1 cellular context compared by ENCODE assay signal in genomic region chr18:56650944-56651770, GRCh38.
TF ChIP-seq lines count a peak whose summit lies in the region.

TSS of gene WDR7 (plus strand) at chr18:56651359. CDS start at chr18:56672516, 21,157 bp downstream.

TF ChIP-seq in K562, 482 proteins besides CTCF, POLR2A, EP300 and RAD21 (continued from another document and continues in another):
- TF ChIP-seq PRDM10 (IDR thresholded peaks at IDR 0.05; ENCODE audit: partially characterized antibody) = peak; percentile 31
- TF ChIP-seq SOX6 (IDR thresholded peaks at IDR 0.05) = 0 out of 2 replicates have a peak, but pooled peaks have one; percentile 10
- TF ChIP-seq SP2 (IDR thresholded peaks at IDR 0.05; ENCODE audit: extremely low read depth, low read depth, low read length, poor library complexity, severe bottlenecking) = peak; percentile 77
- no peak for TF ChIP-seq ZBTB9 (CRISPR knock-in tag; IDR thresholded peaks at IDR 0.05)
- no peak for TF ChIP-seq MCM5 (IDR thresholded peaks at IDR 0.05; ENCODE audit: low read depth)
- peak; percentile 82 for TF ChIP-seq MTA2 (IDR thresholded peaks at IDR 0.05; ENCODE audit: low read depth)
- 0 out of 2 replicates have a peak, but pooled peaks have one; percentile 21 for TF ChIP-seq ATF3 (IDR thresholded peaks at IDR 0.05)
- TF ChIP-seq ATF3 (CRISPR knock-in tag; conservative IDR thresholded peaks at IDR 0.05) = no peak
- TF ChIP-seq ZFX (CRISPR knock-in tag; IDR thresholded peaks at IDR 0.05) = 0 out of 2 replicates have a peak, but pooled peaks have one; percentile 8
- TF ChIP-seq HDGF (IDR thresholded peaks at IDR 0.05) = no peak
- TF ChIP-seq CREB3L1 (IDR thresholded peaks at IDR 0.05; ENCODE audit: borderline replicate concordance, low read depth) = no peak; the same call in 1 of the 2 replicates
- TF ChIP-seq ZNF717 (CRISPR knock-in tag; IDR thresholded peaks at IDR 0.05) = no peak
- peak; percentile 51; the same call in 1 of the 2 replicates for TF ChIP-seq VEZF1 (CRISPR knock-in tag; IDR thresholded peaks at IDR 0.05)
- no peak for TF ChIP-seq DNMT1 (IDR thresholded peaks at IDR 0.05)
- TF ChIP-seq CC2D1A (IDR thresholded peaks at IDR 0.05) = peak; percentile 14; the same call in 1 of the 2 replicates
- TF ChIP-seq MIER1 (IDR thresholded peaks at IDR 0.05; ENCODE audit: low read depth) = no peak
- TF ChIP-seq SIX5 (IDR thresholded peaks at IDR 0.05; ENCODE audit: borderline replicate concordance in 1 of 2, insufficient read depth in 1 of 2, low read depth in 1 of 2, low read length in 2 of 2) = peak; percentile 21 to 28; a peak in 1 of 4 replicates
- TF ChIP-seq BACH1 (tag; IDR thresholded peaks at IDR 0.05) = no peak
- TF ChIP-seq RBFOX2 (IDR thresholded peaks at IDR 0.05; ENCODE audit: low read depth, low read length) = peak; percentile 84
- TF ChIP-seq TAF9B (IDR thresholded peaks at IDR 0.05; ENCODE audit: partially characterized antibody) = peak; percentile 37
- TF ChIP-seq CREB1 (IDR thresholded peaks at IDR 0.05) = no peak; the same call in 1 of the 2 replicates
- peak; percentile 59 for TF ChIP-seq CREB1 (CRISPR knock-in tag; IDR thresholded peaks at IDR 0.05)
- TF ChIP-seq DACH1 (IDR thresholded peaks at IDR 0.05; ENCODE audit: partially characterized antibody) = peak; percentile 75
- 0 out of 2 replicates have a peak, but pooled peaks have one; percentile 28 for TF ChIP-seq DPF2 (IDR thresholded peaks at IDR 0.05)
- peak; percentile 64; the same call in 1 of the 2 replicates for TF ChIP-seq RAD51 (IDR thresholded peaks at IDR 0.05; ENCODE audit: borderline replicate concordance, low read depth)
- TF ChIP-seq SPI1 (IDR thresholded peaks at IDR 0.05; ENCODE audit: borderline replicate concordance, low read depth, low read length) = no peak
- TF ChIP-seq HDAC1 (IDR thresholded peaks at IDR 0.05) = peak in 1 of 2 experiments; percentile 70; a peak in 1 of 4 replicates
- 0 out of 2 replicates have a peak, but pooled peaks have one; percentile 48 for TF ChIP-seq ETS1 (conservative IDR thresholded peaks at IDR 0.05; ENCODE audit: control insufficient read depth, low read depth, low read length)
- TF ChIP-seq E4F1 (CRISPR knock-in tag; IDR thresholded peaks at IDR 0.05; ENCODE audit: borderline replicate concordance) = peak; percentile 96
- TF ChIP-seq CREM (IDR thresholded peaks at IDR 0.05; ENCODE audit: low read depth) = peak; percentile 65; the same call in 1 of the 2 replicates
- no peak for TF ChIP-seq MECOM (CRISPR knock-in tag; IDR thresholded peaks at IDR 0.05)
- peak; percentile 43 to 55; a peak in 1 of 4 replicates for TF ChIP-seq MAZ (CRISPR knock-in tag; conservative IDR thresholded peaks at IDR 0.05 in 1 of 2, IDR thresholded peaks at IDR 0.05 in 1 of 2)
- peak; percentile 63 for TF ChIP-seq ATF7 (IDR thresholded peaks at IDR 0.05)
- TF ChIP-seq AFF4 (CRISPR knock-in tag; IDR thresholded peaks at IDR 0.05) = peak; percentile 67; the same call in 1 of the 2 replicates
- TF ChIP-seq ZNF224 (CRISPR knock-in tag; IDR thresholded peaks at IDR 0.05) = no peak
- TF ChIP-seq ELF1 (tag; IDR thresholded peaks at IDR 0.05) = 0 out of 2 replicates have a peak, but pooled peaks have one; percentile 33
- TF ChIP-seq NR2F6 (CRISPR knock-in tag; IDR thresholded peaks at IDR 0.05) = peak; percentile 87
- peak; percentile 71 for TF ChIP-seq USF1 (CRISPR knock-in tag; IDR thresholded peaks at IDR 0.05)
- TF ChIP-seq NKRF (IDR thresholded peaks at IDR 0.05; ENCODE audit: borderline replicate concordance) = peak; percentile 75; the same call in 1 of the 2 replicates
- TF ChIP-seq NR2C1 (IDR thresholded peaks at IDR 0.05) = peak; percentile 100
- TF ChIP-seq NR2C1 (tag; IDR thresholded peaks at IDR 0.05) = peak; percentile 100
- peak; percentile 67; the same call in 1 of the 2 replicates for TF ChIP-seq PHF8 (IDR thresholded peaks at IDR 0.05; ENCODE audit: borderline replicate concordance, low read length)
